Comparison of ENCODE assay signal across 1 cellular context in genomic region chr1:98458514-98459259, GRCh38.
TF ChIP-seq lines count a peak whose summit lies in the region.

No MANE protein-coding gene starts in this region.

TF ChIP-seq in GM12878, 131 proteins besides CTCF, POLR2A, EP300 and RAD21 (continued from another document):
- TF ChIP-seq PBX3 (IDR thresholded peaks at IDR 0.05; ENCODE audit: insufficient replicate concordance, low read depth, low read length) (peak; percentile 59), ZBED1 (IDR thresholded peaks at IDR 0.05; ENCODE audit: borderline replicate concordance) (no peak), FOXM1 (IDR thresholded peaks at IDR 0.05; ENCODE audit: low read depth, low read length) (no peak), BACH1 (IDR thresholded peaks at IDR 0.05; ENCODE audit: borderline replicate concordance) (no peak), ZSCAN29 (IDR thresholded peaks at IDR 0.05) (no peak), SP1 (IDR thresholded peaks at IDR 0.05; ENCODE audit: low read depth, low read length) (no peak), PKNOX1 (IDR thresholded peaks at IDR 0.05) (peak; percentile 89), RELB (IDR thresholded peaks at IDR 0.05; ENCODE audit: low read depth) (no peak), ASH2L (IDR thresholded peaks at IDR 0.05; ENCODE audit: borderline replicate concordance, low read depth) (no peak)
